ENCODE assay signal across 1 cellular context in the genomic region with DNA sequence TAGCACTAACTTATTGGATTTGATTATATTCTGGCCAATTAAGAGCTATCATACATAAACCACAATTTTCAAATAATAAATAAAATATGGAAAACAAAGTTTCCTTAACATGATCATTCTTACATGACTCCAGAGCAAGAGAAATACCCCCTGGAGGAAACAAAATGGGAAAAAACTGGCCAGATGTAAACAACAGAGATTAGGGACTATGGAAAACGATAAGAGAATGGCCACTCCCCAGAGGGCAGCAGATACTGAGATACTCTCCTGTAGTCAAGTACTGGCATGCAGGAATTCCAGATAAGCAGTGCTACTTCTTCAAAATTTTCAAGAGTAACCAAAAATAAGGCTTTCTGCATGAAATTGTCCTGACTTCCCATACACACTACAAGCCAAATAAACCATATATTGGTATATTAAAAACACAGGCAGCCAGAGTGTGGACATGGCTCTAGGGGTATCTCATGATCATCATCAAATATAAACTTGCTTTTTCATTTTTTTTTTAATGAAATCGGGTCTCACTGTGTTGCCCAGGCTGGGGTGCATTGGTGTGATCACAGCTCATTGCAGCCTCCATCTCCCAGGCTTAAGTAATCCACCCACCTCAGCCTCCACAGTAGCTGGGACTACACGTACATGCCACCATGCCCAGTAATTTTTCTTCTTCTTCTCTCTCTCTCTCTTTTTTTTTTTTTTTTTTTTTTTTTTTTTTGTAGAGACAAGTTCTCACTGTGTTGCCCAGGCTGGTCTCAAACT.
TF ChIP-seq lines count a peak whose summit lies in the region.

No MANE protein-coding gene starts in this region.

TF ChIP-seq in K562, 482 proteins besides CTCF, POLR2A, EP300 and RAD21 (continued from another document):
- TF ChIP-seq ATF7 (IDR thresholded peaks at IDR 0.05) (0 out of 2 replicates have a peak, but pooled peaks have one; percentile 22), CBX2 (IDR thresholded peaks at IDR 0.05; ENCODE audit: insufficient read depth, low read length, poor library complexity, severe bottlenecking) (no peak), ZNF121 (CRISPR knock-in tag; conservative IDR thresholded peaks at IDR 0.05) (0 out of 2 replicates have a peak, but pooled peaks have one; percentile 16), ADNP (tag; IDR thresholded peaks at IDR 0.05) (peak; percentile 74; the same call in 1 of the 2 replicates), CTBP1 (IDR thresholded peaks at IDR 0.05; ENCODE audit: borderline replicate concordance) (peak; percentile 74; the same call in 1 of the 2 replicates), ZC3H8 (IDR thresholded peaks at IDR 0.05) (no peak), SOX6 (IDR thresholded peaks at IDR 0.05) (peak; percentile 88), MAFF (IDR thresholded peaks at IDR 0.05; ENCODE audit: low read length) (no peak), TEAD1 (CRISPR knock-in tag; IDR thresholded peaks at IDR 0.05) (peak in 1 of 2 experiments; percentile 89; a peak in 2 of 4 replicates), MTA3 (IDR thresholded peaks at IDR 0.05; ENCODE audit: borderline replicate concordance) (0 out of 2 replicates have a peak, but pooled peaks have one; percentile 48), TBL1XR1 (IDR thresholded peaks at IDR 0.05; ENCODE audit: low read length in 2 of 2) (peak in 1 of 2 experiments; percentile 42; a peak in 1 of 4 replicates), FOXA3 (CRISPR knock-in tag; conservative IDR thresholded peaks at IDR 0.05 in 1 of 2, IDR thresholded peaks at IDR 0.05 in 1 of 2) (peak in 1 of 2 experiments; percentile 64; a peak in 2 of 4 replicates), TEAD2 (tag; IDR thresholded peaks at IDR 0.05) (0 out of 2 replicates have a peak, but pooled peaks have one; percentile 31), SMARCC2 (IDR thresholded peaks at IDR 0.05; ENCODE audit: low read depth) (peak; percentile 74; the same call in 1 of the 2 replicates), CBFA2T3 (IDR thresholded peaks at IDR 0.05) (peak; percentile 55), TAL1 (IDR thresholded peaks at IDR 0.05) (peak; percentile 26; the same call in 1 of the 2 replicates), RCOR1 (IDR thresholded peaks at IDR 0.05; ENCODE audit: borderline replicate concordance in 1 of 2, low read depth in 2 of 2, low read length in 2 of 2) (peak in 1 of 2 experiments; percentile 76; a peak in 2 of 4 replicates), CCNT2 (IDR thresholded peaks at IDR 0.05; ENCODE audit: borderline replicate concordance, extremely low read depth, insufficient read length, low read depth, low read length) (peak; percentile 32), SMARCB1 (IDR thresholded peaks at IDR 0.05; ENCODE audit: insufficient read length, low read depth) (peak; percentile 67), ZBTB1 (CRISPR knock-in tag; IDR thresholded peaks at IDR 0.05; ENCODE audit: borderline replicate concordance, low read depth) (no peak), NCOR1 (IDR thresholded peaks at IDR 0.05) (0 out of 2 replicates have a peak, but pooled peaks have one; percentile 22), TEAD4 (IDR thresholded peaks at IDR 0.05; ENCODE audit: low read length) (peak; percentile 81), TEAD4 (CRISPR knock-in tag; IDR thresholded peaks at IDR 0.05; ENCODE audit: borderline replicate concordance) (no peak), ESRRB (CRISPR knock-in tag; IDR thresholded peaks at IDR 0.05; ENCODE audit: borderline replicate concordance) (no peak), FOSL1 (tag; conservative IDR thresholded peaks at IDR 0.05) (0 out of 2 replicates have a peak, but pooled peaks have one; percentile 36), MAZ (CRISPR knock-in tag; conservative IDR thresholded peaks at IDR 0.05 in 1 of 2, IDR thresholded peaks at IDR 0.05 in 1 of 2) (peak in 1 of 2 experiments; percentile 44; a peak in 1 of 4 replicates), CBX1 (IDR thresholded peaks at IDR 0.05; ENCODE audit: low read depth) (no peak), FOXJ2 (tag; IDR thresholded peaks at IDR 0.05) (peak; percentile 94), ZNF174 (CRISPR knock-in tag; IDR thresholded peaks at IDR 0.05) (no peak), SMARCA4 (IDR thresholded peaks at IDR 0.05) (peak; percentile 77), MTA1 (IDR thresholded peaks at IDR 0.05; ENCODE audit: borderline replicate concordance) (peak; percentile 68; the same call in 1 of the 2 replicates), ZNF766 (CRISPR knock-in tag; conservative IDR thresholded peaks at IDR 0.05) (peak; percentile 66; the same call in 1 of the 2 replicates), HDAC2 (IDR thresholded peaks at IDR 0.05) (peak; percentile 60; the same call in 1 of the 2 replicates), ARID1B (IDR thresholded peaks at IDR 0.05) (peak; percentile 82), DPF2 (IDR thresholded peaks at IDR 0.05) (peak; percentile 81), SMARCE1 (IDR thresholded peaks at IDR 0.05) (peak; percentile 76)
- TF ChIP-seq, protein P1, sequence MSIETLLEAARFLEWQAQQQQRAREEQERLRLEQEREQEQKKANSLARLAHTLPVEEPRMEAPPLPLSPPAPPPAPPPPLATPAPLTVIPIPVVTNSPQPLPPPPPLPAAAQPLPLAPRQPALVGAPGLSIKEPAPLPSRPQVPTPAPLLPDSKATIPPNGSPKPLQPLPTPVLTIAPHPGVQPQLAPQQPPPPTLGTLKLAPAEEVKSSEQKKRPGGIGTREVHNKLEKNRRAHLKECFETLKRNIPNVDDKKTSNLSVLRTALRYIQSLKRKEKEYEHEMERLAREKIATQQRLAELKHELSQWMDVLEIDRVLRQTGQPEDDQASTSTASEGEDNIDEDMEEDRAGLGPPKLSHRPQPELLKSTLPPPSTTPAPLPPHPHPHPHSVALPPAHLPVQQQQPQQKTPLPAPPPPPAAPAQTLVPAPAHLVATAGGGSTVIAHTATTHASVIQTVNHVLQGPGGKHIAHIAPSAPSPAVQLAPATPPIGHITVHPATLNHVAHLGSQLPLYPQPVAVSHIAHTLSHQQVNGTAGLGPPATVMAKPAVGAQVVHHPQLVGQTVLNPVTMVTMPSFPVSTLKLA (conservative IDR thresholded peaks at IDR 0.05), result 0 out of 4 replicates have a peak, but pooled peaks of 1 of the 2 experiments have one; percentile 11
- TF ChIP-seq, protein P2, sequence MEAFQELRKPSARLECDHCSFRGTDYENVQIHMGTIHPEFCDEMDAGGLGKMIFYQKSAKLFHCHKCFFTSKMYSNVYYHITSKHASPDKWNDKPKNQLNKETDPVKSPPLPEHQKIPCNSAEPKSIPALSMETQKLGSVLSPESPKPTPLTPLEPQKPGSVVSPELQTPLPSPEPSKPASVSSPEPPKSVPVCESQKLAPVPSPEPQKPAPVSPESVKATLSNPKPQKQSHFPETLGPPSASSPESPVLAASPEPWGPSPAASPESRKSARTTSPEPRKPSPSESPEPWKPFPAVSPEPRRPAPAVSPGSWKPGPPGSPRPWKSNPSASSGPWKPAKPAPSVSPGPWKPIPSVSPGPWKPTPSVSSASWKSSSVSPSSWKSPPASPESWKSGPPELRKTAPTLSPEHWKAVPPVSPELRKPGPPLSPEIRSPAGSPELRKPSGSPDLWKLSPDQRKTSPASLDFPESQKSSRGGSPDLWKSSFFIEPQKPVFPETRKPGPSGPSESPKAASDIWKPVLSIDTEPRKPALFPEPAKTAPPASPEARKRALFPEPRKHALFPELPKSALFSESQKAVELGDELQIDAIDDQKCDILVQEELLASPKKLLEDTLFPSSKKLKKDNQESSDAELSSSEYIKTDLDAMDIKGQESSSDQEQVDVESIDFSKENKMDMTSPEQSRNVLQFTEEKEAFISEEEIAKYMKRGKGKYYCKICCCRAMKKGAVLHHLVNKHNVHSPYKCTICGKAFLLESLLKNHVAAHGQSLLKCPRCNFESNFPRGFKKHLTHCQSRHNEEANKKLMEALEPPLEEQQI (IDR thresholded peaks at IDR 0.05), result 0 out of 2 replicates have a peak, but pooled peaks have one; percentile 19
